ENCODE assay signal across 8 cellular contexts in the genomic region with DNA sequence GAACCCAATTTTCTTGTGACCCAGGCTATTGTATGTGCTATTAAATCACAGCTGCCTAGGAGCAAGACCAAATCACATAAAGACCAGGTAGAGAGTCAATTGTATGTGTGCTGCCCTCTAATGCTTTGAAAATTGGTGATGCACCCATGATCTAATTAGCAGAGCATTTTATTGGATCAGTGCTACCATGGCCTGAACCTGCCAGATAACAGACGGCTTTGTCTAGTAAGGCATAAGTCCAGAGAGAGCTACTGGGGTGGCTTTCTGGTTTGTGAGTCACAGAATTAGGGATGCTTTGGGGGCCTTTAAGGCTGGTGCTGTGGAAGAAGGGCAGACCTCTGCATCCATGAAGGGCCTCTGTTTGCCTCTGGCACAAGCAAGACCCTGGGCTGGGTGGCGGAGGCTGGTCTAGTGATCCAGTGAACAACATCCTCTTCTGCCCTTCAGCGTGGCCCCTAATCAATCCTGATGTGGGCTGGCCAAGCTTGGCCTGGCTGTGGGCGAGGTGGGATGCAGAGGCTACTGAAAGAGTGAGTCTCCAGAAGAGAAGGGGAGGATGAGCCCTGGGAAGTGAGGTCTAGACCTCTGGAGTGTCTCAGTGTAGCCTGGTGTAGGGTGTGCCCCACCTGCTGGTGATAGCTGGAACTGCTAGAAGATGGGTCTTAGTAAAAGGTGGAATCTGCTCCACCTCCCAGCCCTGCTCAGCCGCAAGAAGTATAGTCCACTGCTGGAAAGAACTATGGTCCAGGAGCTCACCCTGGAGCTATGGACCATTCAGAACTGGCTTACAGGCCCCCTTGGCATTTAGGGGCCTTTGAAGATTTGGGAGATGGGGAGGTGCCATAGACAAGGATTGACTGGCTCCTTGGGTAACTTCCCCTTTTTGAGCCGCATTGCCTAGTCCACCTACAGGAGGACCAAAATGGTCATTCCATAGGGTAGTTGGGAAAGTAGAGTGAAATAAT. TPM values are rescaled to one million over a fixed set of nuclear protein-coding genes. Genes with fewer than 3 reads are reported as not detected.
DNase-seq lines count a peak whose midpoint lies in the region; ATAC-seq, FAIRE-seq and TF ChIP-seq lines count a peak whose summit lies in the region.

No MANE protein-coding gene starts in this region.

- TF ChIP-seq EP300 in A549 (IDR thresholded peaks at IDR 0.05), result no peak

- no peak for FAIRE-seq in A549 (lab: Jason Lieb, UNC)
- FAIRE-seq in GM19239 (lab: Jason Lieb, UNC), result peak; percentile 91

- no peak for TF ChIP-seq POLR2A in A549 (IDR thresholded peaks at IDR 0.05; ENCODE audit: low read length)

- H3K4me3 ChIP-seq in A549, result no peak overlapping the region

- H3K4me2 ChIP-seq in A549, result no peak overlapping the region

- POLR2A ChIA-PET in A549 (lab: Yijun Ruan, JAX), result no interaction called here

- CTCF ChIA-PET in A549 (lab: Yijun Ruan, JAX), result interaction anchor here (0.5 to 12.9 kb wide), 43 partner anchors 10 to 736 kb away, joined by 3 to 395 read pairs (median 4); a partner anchor contains a TSS

- in situ Hi-C loops in T47D (cut with HindIII; ENCODE audit: low pct_unique_long_range_greater_than_20kb, low sequenced_read_pairs), result no loop called here

- peak; percentile 84 to 88 for TF ChIP-seq RAD21 in A549 (conservative IDR thresholded peaks at IDR 0.05 in 1 of 2, IDR thresholded peaks at IDR 0.05 in 1 of 2)

- TF ChIP-seq CTCF in A549 (IDR thresholded peaks at IDR 0.05), result peak; percentile 81
- TF ChIP-seq CTCF in VCaP (conservative IDR thresholded peaks at IDR 0.05), result peak; percentile 97

- 61% methylated on average over 5 of the region's 6 CpGs for WGBS in A549 (ENCODE audit: missing lambda C conversion rate)

- peak overlapping the region in 1 of 2 experiments; percentile 34; a peak in 1 of 6 replicates for H3K27ac ChIP-seq in A549
- no peak overlapping the region for H3K27ac ChIP-seq in VCaP

- peak; percentile 89 to 94 for ATAC-seq in A549
- ATAC-seq in GM21526 (IDR thresholded peaks at IDR 0.05; ENCODE audit: low FRiP score, unreplicated experiment), result no peak

- H3K9me3 ChIP-seq in A549, result no peaks in the 10 kb centered on the region

- no peaks in the 10 kb centered on the region for H3K4me1 ChIP-seq in A549

- DNase-seq in A549 (ENCODE audit: low read depth in 1 of 2, low spot score in 1 of 2), result peak; percentile 80 to 91
- DNase-seq in GM19239 (ENCODE audit: insufficient read length, low spot score), result peak; percentile 67
- peak; percentile 59 for DNase-seq in NCI-H2171 (lab: John Stamatoyannopoulos, UW)
- peak; percentile 88 to 92 for DNase-seq in T47D (ENCODE audit: low read depth in 1 of 2, low spot score in 1 of 2)
- peak; percentile 92 for DNase-seq in inferior parietal cortex (ENCODE audit: extremely low spot score)
- DNase-seq in stimulated activated CD4-positive, alpha-beta T cell treated with anti-CD3 and anti-CD28 coated beads, Interleukin-15, amount 100 ng/mL, for 1 hour (ENCODE audit: low read depth in 1 of 2, low spot score in 1 of 2), result peak; percentile 48 to 58

TF ChIP-seq in A549, 52 proteins besides CTCF, POLR2A, EP300 and RAD21:
- TF ChIP-seq, protein P1, sequence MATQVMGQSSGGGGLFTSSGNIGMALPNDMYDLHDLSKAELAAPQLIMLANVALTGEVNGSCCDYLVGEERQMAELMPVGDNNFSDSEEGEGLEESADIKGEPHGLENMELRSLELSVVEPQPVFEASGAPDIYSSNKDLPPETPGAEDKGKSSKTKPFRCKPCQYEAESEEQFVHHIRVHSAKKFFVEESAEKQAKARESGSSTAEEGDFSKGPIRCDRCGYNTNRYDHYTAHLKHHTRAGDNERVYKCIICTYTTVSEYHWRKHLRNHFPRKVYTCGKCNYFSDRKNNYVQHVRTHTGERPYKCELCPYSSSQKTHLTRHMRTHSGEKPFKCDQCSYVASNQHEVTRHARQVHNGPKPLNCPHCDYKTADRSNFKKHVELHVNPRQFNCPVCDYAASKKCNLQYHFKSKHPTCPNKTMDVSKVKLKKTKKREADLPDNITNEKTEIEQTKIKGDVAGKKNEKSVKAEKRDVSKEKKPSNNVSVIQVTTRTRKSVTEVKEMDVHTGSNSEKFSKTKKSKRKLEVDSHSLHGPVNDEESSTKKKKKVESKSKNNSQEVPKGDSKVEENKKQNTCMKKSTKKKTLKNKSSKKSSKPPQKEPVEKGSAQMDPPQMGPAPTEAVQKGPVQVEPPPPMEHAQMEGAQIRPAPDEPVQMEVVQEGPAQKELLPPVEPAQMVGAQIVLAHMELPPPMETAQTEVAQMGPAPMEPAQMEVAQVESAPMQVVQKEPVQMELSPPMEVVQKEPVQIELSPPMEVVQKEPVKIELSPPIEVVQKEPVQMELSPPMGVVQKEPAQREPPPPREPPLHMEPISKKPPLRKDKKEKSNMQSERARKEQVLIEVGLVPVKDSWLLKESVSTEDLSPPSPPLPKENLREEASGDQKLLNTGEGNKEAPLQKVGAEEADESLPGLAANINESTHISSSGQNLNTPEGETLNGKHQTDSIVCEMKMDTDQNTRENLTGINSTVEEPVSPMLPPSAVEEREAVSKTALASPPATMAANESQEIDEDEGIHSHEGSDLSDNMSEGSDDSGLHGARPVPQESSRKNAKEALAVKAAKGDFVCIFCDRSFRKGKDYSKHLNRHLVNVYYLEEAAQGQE (IDR thresholded peaks at IDR 0.05), result no peak
- TF ChIP-seq SMC3 (IDR thresholded peaks at IDR 0.05), result peak; percentile 87

RNA-seq across cellular contexts. Expression of a gene that starts 36.7 kb away (rescaled TPM):
- polyA plus RNA-seq in A549 (2011; rRNA removed) (29.2 and 38.0 TPM in 2 replicates), A549 (2017; fragmentation: RNase III; extraction: RNeasy Plus Mini Kit Qiagen cat#74134 plus additional on column Dnase treatment) (26.8 to 27.2 TPM (median 27.2 TPM) in 3 replicates)
- polyA plus RNA-seq in A549 (2012; cell fraction: cytosol; rRNA removed), result 27.8 and 38.8 TPM in 2 replicates
- 36.7 and 45.9 TPM in 2 replicates for polyA plus RNA-seq in A549 (2012; cell fraction: nucleus; rRNA removed)
- polyA minus RNA-seq in A549 (2011; rRNA and poly(A)+ RNA removed), result 46.0 and 55.3 TPM in 2 replicates

RNA-seq across cellular contexts. Expression of a gene that starts 45.0 kb away (rescaled TPM):
- polyA plus RNA-seq in A549 (2011; rRNA removed), result 45.9 and 50.0 TPM in 2 replicates
- polyA plus RNA-seq in A549 (2012; cell fraction: cytosol; rRNA removed), result 45.6 and 53.1 TPM in 2 replicates
- 55.6 and 60.8 TPM in 2 replicates for polyA plus RNA-seq in A549 (2012; cell fraction: nucleus; rRNA removed)
- 81.6 to 94.4 TPM (median 84.2 TPM) in 3 replicates for polyA plus RNA-seq in A549 (2017; fragmentation: RNase III; extraction: RNeasy Plus Mini Kit Qiagen cat#74134 plus additional on column Dnase treatment)
- 42.9 and 66.1 TPM in 2 replicates for polyA minus RNA-seq in A549 (2011; rRNA and poly(A)+ RNA removed)
